14 cellular contexts compared by ENCODE assay signal in genomic region chr16:88282221-88283041, GRCh38.
DNase-seq lines count a peak whose midpoint lies in the region; ATAC-seq and TF ChIP-seq lines count a peak whose summit lies in the region.
"Had no signal": no experiment of that assay in that cellular context is flagged by ENCODE, and none has a peak within 500 bp of the region (broad histone marks: within the 10 kb centered on the region; RNA-seq: fewer than 3 reads in every experiment).

No MANE protein-coding gene starts in this region.

- no peaks in the 10 kb centered on the region; the same call in none of the 2 replicates for H3K36me3 Mint-ChIP-seq in HFFc6 (ENCODE audit: low read depth)
- peaks cover 3% of the 10 kb centered on the region for H3K36me3 Mint-ChIP-seq in chondrocyte (ENCODE audit: low read depth)
- H3K36me3 Mint-ChIP-seq in naive thymus-derived CD8-positive, alpha-beta T cell: no peaks in the 10 kb centered on the region

- TF ChIP-seq CTCF in BE2C (IDR thresholded peaks at IDR 0.05; ENCODE audit: low read depth, low read length): no peak
- no peak for TF ChIP-seq CTCF in HFFc6 (IDR thresholded peaks at IDR 0.05)
- TF ChIP-seq CTCF in chondrocyte (IDR thresholded peaks at IDR 0.05): no peak
- TF ChIP-seq CTCF in left lung (IDR thresholded peaks at IDR 0.05): no peak

- DNase-seq in BE2C (peak; percentile 81), HFFc6 (no peak), chondrocyte (ENCODE audit: low spot score) (peak; percentile 48), left lung (peak in 1 of 2 donors; percentile 41), GF-D8 (lab: John Stamatoyannopoulos, UW) (no peak), NCI-H82 (lab: John Stamatoyannopoulos, UW) (no peak), HCEC 1CT (no peak)
- no peak for DNase-seq in naive thymus-derived CD8-positive, alpha-beta T cell
- DNase-seq: activated CD4-positive, alpha-beta T cell treated with anti-CD3 and anti-CD28 coated beads for 1 hour; activated T-cell treated with anti-CD3 and anti-CD28 coated beads, Interleukin-2, amount 50 U/mL, for 72 hours; CD4-positive, CD25-positive, alpha-beta regulatory T cell; effector memory CD8-positive, alpha-beta T cell; NCI-H1092 treated with DMSO at 0.1 percent for 48 hours; NCI-H510A treated with DMSO at 0.1 percent for 48 hours had no signal

- H3K27me3 ChIP-seq in BE2C: no peaks in the 10 kb centered on the region
- peaks cover 0 to 8% of the 10 kb centered on the region in 2 donors for H3K27me3 ChIP-seq in left lung

- no peaks in the 10 kb centered on the region for H3K36me3 ChIP-seq in BE2C
- no peaks in the 10 kb centered on the region for H3K36me3 ChIP-seq in left lung

- H3K27me3 Mint-ChIP-seq in HFFc6 (ENCODE audit: insufficient read depth) (no peaks in the 10 kb centered on the region; the same call in 1 of the 2 replicates), chondrocyte (ENCODE audit: low read depth) (no peaks in the 10 kb centered on the region)
- peaks cover 0 to 5% (median 0%) of the 10 kb centered on the region in 5 donors for H3K27me3 Mint-ChIP-seq in naive thymus-derived CD8-positive, alpha-beta T cell
- H3K27me3 Mint-ChIP-seq: CD4-positive, CD25-positive, alpha-beta regulatory T cell had no signal

- POLR2A ChIA-PET in naive thymus-derived CD8-positive, alpha-beta T cell (lab: Charles Lee): no interaction called here

- H3K9me3 ChIP-seq in BE2C: peaks cover 12% of the 10 kb centered on the region; the same call in 1 of the 2 replicates
- peaks cover 0 to 30% of the 10 kb centered on the region in 2 donors for H3K9me3 ChIP-seq in left lung

- ATAC-seq in left lung: peak; percentile 43
- ATAC-seq in naive thymus-derived CD8-positive, alpha-beta T cell: no peak
- ATAC-seq: activated T-cell treated with anti-CD3 and anti-CD28 coated beads, Interleukin-2, amount 50 U/mL, for 72 hours; effector memory CD8-positive, alpha-beta T cell had no signal

- H3K4me1 ChIP-seq in BE2C: peaks cover 13% of the 10 kb centered on the region
- H3K4me1 ChIP-seq in left lung: no peaks in the 10 kb centered on the region

- H3K27ac Mint-ChIP-seq in HFFc6 (no peak overlapping the region; the same call in 1 of the 2 replicates), chondrocyte (ENCODE audit: unreplicated experiment) (no peak overlapping the region)
- no peak overlapping the region for H3K27ac Mint-ChIP-seq in naive thymus-derived CD8-positive, alpha-beta T cell
- H3K27ac Mint-ChIP-seq: activated T-cell treated with anti-CD3 and anti-CD28 coated beads, Interleukin-2, amount 50 U/mL, for 72 hours; CD4-positive, CD25-positive, alpha-beta regulatory T cell had no signal

- H3K27ac ChIP-seq in left lung: no peak overlapping the region

- intact Hi-C loops in left lung (cut with DNase I): no loop called here

- H3K4me3 Mint-ChIP-seq in HFFc6: peak overlapping the region; percentile 6; the same call in 1 of the 2 replicates
- no peak overlapping the region for H3K4me3 Mint-ChIP-seq in chondrocyte (ENCODE audit: unreplicated experiment)
- no peak overlapping the region for H3K4me3 Mint-ChIP-seq in naive thymus-derived CD8-positive, alpha-beta T cell
- H3K4me3 Mint-ChIP-seq: activated T-cell treated with anti-CD3 and anti-CD28 coated beads, Interleukin-2, amount 50 U/mL, for 72 hours; CD4-positive, CD25-positive, alpha-beta regulatory T cell; effector memory CD8-positive, alpha-beta T cell had no signal

- H3K4me3 ChIP-seq in BE2C (ENCODE audit: low read depth, low read length): peak overlapping the region; percentile 32
- H3K4me3 ChIP-seq in left lung: no peak overlapping the region

- peaks cover 11% of the 10 kb centered on the region for H3K4me1 Mint-ChIP-seq in HFFc6 (ENCODE audit: low read depth)
- no peaks in the 10 kb centered on the region for H3K4me1 Mint-ChIP-seq in chondrocyte (ENCODE audit: low read depth)
- H3K4me1 Mint-ChIP-seq in naive thymus-derived CD8-positive, alpha-beta T cell: no peaks in the 10 kb centered on the region
- H3K4me1 Mint-ChIP-seq: CD4-positive, CD25-positive, alpha-beta regulatory T cell had no signal

- H3K9me3 Mint-ChIP-seq in HFFc6: peaks cover 8% of the 10 kb centered on the region; the same call in 1 of the 2 replicates
- no peaks in the 10 kb centered on the region for H3K9me3 Mint-ChIP-seq in chondrocyte (ENCODE audit: low read depth)
- peaks cover 0 to 9% (median 2%) of the 10 kb centered on the region in 9 donors for H3K9me3 Mint-ChIP-seq in naive thymus-derived CD8-positive, alpha-beta T cell

Comparison
In these comparisons a context has a peak if more than half of its experiments do, and no peak if none do; other contexts are left out.
1. DNase-seq: peak in BE2C (single experiment) and chondrocyte (single experiment); none in HFFc6 (single experiment), GF-D8 (single experiment), NCI-H82 (single experiment), naive thymus-derived CD8-positive, alpha-beta T cell (0 of 10) and HCEC 1CT (single experiment).